Comparison of ENCODE assay signal across 11 cellular contexts in the genomic region with DNA sequence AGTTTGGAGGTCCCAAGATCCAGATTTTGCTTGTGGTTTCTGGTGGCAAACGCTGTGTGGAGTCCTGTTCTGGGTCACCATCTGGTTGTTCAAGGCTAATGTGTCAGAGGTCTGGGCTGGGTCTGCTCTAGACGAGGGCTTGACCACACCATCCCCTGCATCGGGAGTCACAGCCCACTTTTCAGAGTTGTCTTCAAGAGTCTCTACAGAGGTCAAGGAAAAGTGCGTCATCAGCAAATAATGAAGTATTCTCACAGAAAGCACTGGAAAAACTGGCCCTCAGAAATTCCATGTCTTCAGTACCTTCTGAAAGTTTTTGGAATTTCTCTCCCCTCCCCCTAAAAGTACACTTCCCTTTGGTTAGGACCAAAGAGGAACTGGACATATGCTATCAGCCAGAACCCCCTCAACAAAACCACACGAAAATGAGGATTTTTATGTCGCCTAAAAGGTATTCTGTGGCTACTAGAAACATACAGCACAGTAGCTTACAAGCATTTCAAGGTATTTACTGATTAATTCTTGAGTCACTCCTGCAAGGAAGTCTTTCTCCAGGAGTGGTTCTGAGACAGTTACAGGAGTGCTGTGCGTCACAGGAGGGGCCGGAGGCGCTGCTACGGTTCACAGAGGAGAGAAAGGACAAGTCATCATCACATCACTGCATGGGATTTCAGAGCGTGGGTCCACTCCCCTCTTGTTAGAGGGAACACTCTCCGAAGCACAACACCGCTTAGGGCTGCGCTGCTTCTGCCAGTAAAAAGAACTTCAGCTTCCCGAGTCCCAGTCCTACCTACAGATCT. TPM values are rescaled to one million over a fixed set of nuclear protein-coding genes. Genes with fewer than 3 reads are reported as not detected.
A peak's percentile ranks its signal among the peaks of the same experiment; 100 is the strongest.
DNase-seq lines count a peak whose midpoint lies in the region; ATAC-seq and TF ChIP-seq lines count a peak whose summit lies in the region.
"Had no signal": no experiment of that assay in that cellular context is flagged by ENCODE, and none has a peak within 500 bp of the region (broad histone marks: within the 10 kb centered on the region; RNA-seq: fewer than 3 reads in every experiment).

No MANE protein-coding gene starts in this region.

- H3K27me3 Mint-ChIP-seq in activated CD8-positive, alpha-beta T cell treated with anti-CD3 and anti-CD28 coated beads, Interleukin-2, amount 10 ng/mL, durations not matched to agents 7 days and 5 days (ENCODE audit: low read depth) = no peaks in the 10 kb centered on the region
- no peaks in the 10 kb centered on the region for H3K27me3 Mint-ChIP-seq in activated CD8-positive, alpha-beta T cell treated with anti-CD3 and anti-CD28 coated beads for 36 hours

- peak overlapping the region; percentile 81 for H3K27ac Mint-ChIP-seq in activated CD8-positive, alpha-beta T cell treated with anti-CD3 and anti-CD28 coated beads, Interleukin-2, amount 10 ng/mL, durations not matched to agents 7 days and 5 days
- H3K27ac Mint-ChIP-seq in activated CD8-positive, alpha-beta T cell treated with anti-CD3 and anti-CD28 coated beads for 36 hours = no peak overlapping the region

- no TSS peak for BruUV-seq in Panc1 (replicated peaks; lab: Mats Ljungman, UMichigan)

- H3K9me3 ChIP-seq in Panc1 (ENCODE audit: control insufficient read depth, insufficient read depth, low read depth, low read length) (no peaks in the 10 kb centered on the region), skeletal muscle satellite cell (replicated peaks; ENCODE audit: low read length) (no peaks in the 10 kb centered on the region)
- H3K9me3 ChIP-seq: stomach had no signal

- no peaks in the 10 kb centered on the region; the same call in 1 of the 2 replicates for H3K4me1 ChIP-seq in Panc1 (ENCODE audit: control insufficient read depth, insufficient read depth, low read length)
- peaks cover 12% of the 10 kb centered on the region for H3K4me1 ChIP-seq in skeletal muscle satellite cell (ENCODE audit: control insufficient read depth, insufficient read depth, low read length)

- no peak overlapping the region for H3K4me2 ChIP-seq in skeletal muscle satellite cell (ENCODE audit: low read length)

- H3K36me3 Mint-ChIP-seq in activated CD8-positive, alpha-beta T cell treated with anti-CD3 and anti-CD28 coated beads, Interleukin-2, amount 10 ng/mL, durations not matched to agents 7 days and 5 days (ENCODE audit: low read depth) = peaks cover 78% of the 10 kb centered on the region
- peaks cover 44% of the 10 kb centered on the region for H3K36me3 Mint-ChIP-seq in activated CD8-positive, alpha-beta T cell treated with anti-CD3 and anti-CD28 coated beads for 36 hours (ENCODE audit: low read depth)

- DNase-seq in activated CD8-positive, alpha-beta T cell treated with anti-CD3 and anti-CD28 coated beads, Interleukin-2, amount 10 ng/mL, durations not matched to agents 7 days and 5 days = no peak
- no peak for DNase-seq in activated CD8-positive, alpha-beta T cell treated with anti-CD3 and anti-CD28 coated beads for 36 hours
- no peak for DNase-seq in Panc1 (ENCODE audit: low read depth, low spot score)
- DNase-seq in epithelial cell of esophagus (ENCODE audit: low read depth) = peak; percentile 98
- no peak for DNase-seq in NCI-H1930 (lab: John Stamatoyannopoulos, UW)
- DNase-seq in LoVo (ENCODE audit: low spot score) = no peak
- DNase-seq: AML-193, NCI-H526 treated with DMSO at 0.1 percent for 48 hours, stomach had no signal

- in situ Hi-C loops in Panc1 (cut with HindIII; ENCODE audit: low pct_unique_long_range_greater_than_20kb, low sequenced_read_pairs) = no loop called here

- H3K36me3 ChIP-seq in Panc1 (ENCODE audit: control insufficient read depth, insufficient read depth, low read length) (peaks cover 20% of the 10 kb centered on the region), skeletal muscle satellite cell (ENCODE audit: insufficient read depth, low read length) (peaks cover 85% of the 10 kb centered on the region)

- no peaks in the 10 kb centered on the region for H3K27me3 ChIP-seq in Panc1 (ENCODE audit: control insufficient read depth, insufficient read depth, low read length)
- no peaks in the 10 kb centered on the region for H3K27me3 ChIP-seq in skeletal muscle satellite cell (ENCODE audit: control insufficient read depth, insufficient read depth, low read length)
- H3K27me3 ChIP-seq: stomach had no signal

- CTCF ChIA-PET in activated CD8-positive, alpha-beta T cell treated with anti-CD3 and anti-CD28 coated beads, Interleukin-2, amount 10 ng/mL, durations not matched to agents 7 days and 5 days (lab: Charles Lee) = interaction anchor here (0.9 kb wide), 1 partner anchor 35 kb away, joined by 4 read pairs; a partner anchor contains a TSS
- CTCF ChIA-PET in activated CD8-positive, alpha-beta T cell treated with anti-CD3 and anti-CD28 coated beads for 36 hours (lab: Charles Lee) = interaction anchor here (0.8 to 1.3 kb wide), 2 partner anchors 19 to 179 kb away, joined by 3 to 7 read pairs; no protein-coding TSS in a partner anchor
- CTCF ChIA-PET in Panc1 (lab: Charles Lee) = no interaction called here

- H3K9me3 Mint-ChIP-seq in activated CD8-positive, alpha-beta T cell treated with anti-CD3 and anti-CD28 coated beads, Interleukin-2, amount 10 ng/mL, durations not matched to agents 7 days and 5 days (ENCODE audit: insufficient read depth) = no peaks in the 10 kb centered on the region
- no peaks in the 10 kb centered on the region for H3K9me3 Mint-ChIP-seq in activated CD8-positive, alpha-beta T cell treated with anti-CD3 and anti-CD28 coated beads for 36 hours

- peaks cover 31% of the 10 kb centered on the region for H3K4me1 Mint-ChIP-seq in activated CD8-positive, alpha-beta T cell treated with anti-CD3 and anti-CD28 coated beads, Interleukin-2, amount 10 ng/mL, durations not matched to agents 7 days and 5 days (ENCODE audit: low read depth)
- peaks cover 11% of the 10 kb centered on the region for H3K4me1 Mint-ChIP-seq in activated CD8-positive, alpha-beta T cell treated with anti-CD3 and anti-CD28 coated beads for 36 hours (ENCODE audit: low read depth)

- POLR2A ChIA-PET in activated CD8-positive, alpha-beta T cell treated with anti-CD3 and anti-CD28 coated beads, Interleukin-2, amount 10 ng/mL, durations not matched to agents 7 days and 5 days (lab: Charles Lee) = interaction anchor here (0.8 kb wide), 1 partner anchor 159 kb away, joined by 3 read pairs; no protein-coding TSS in a partner anchor
- POLR2A ChIA-PET in activated CD8-positive, alpha-beta T cell treated with anti-CD3 and anti-CD28 coated beads for 36 hours (lab: Charles Lee) = no interaction called here
- POLR2A ChIA-PET in Panc1 (lab: Charles Lee) = no interaction called here

- H3K4me3 ChIP-seq in Panc1 (ENCODE audit: low read depth in 2 of 2, low read length in 2 of 2) (no peak overlapping the region), epithelial cell of esophagus (ENCODE audit: low read length) (no peak overlapping the region), skeletal muscle satellite cell (ENCODE audit: low read length) (no peak overlapping the region)
- H3K4me3 ChIP-seq: stomach had no signal

- H3K27ac ChIP-seq in Panc1 (ENCODE audit: low read length) = no peak overlapping the region

- no peak for TF ChIP-seq CTCF in activated CD8-positive, alpha-beta T cell treated with anti-CD3 and anti-CD28 coated beads for 36 hours (IDR thresholded peaks at IDR 0.05)
- TF ChIP-seq CTCF in Panc1 (IDR thresholded peaks at IDR 0.05) (no peak), epithelial cell of esophagus (IDR thresholded peaks at IDR 0.05; ENCODE audit: insufficient read depth, low read depth, low read length, missing control alignments) (no peak)

- intact Hi-C loops in activated CD8-positive, alpha-beta T cell treated with anti-CD3 and anti-CD28 coated beads for 36 hours (cut with micrococcal nuclease) = no loop called here
- intact Hi-C loops in Panc1 (cut with micrococcal nuclease; ENCODE audit: unreplicated experiment) = no loop called here

- no peak for ATAC-seq in activated CD8-positive, alpha-beta T cell treated with anti-CD3 and anti-CD28 coated beads, Interleukin-2, amount 10 ng/mL, durations not matched to agents 7 days and 5 days
- ATAC-seq in activated CD8-positive, alpha-beta T cell treated with anti-CD3 and anti-CD28 coated beads for 36 hours = no peak
- ATAC-seq in Panc1 = peak; percentile 72
- no peak for ATAC-seq in HG03469 (IDR thresholded peaks at IDR 0.05; ENCODE audit: unreplicated experiment)

- H3K4me3 Mint-ChIP-seq in activated CD8-positive, alpha-beta T cell treated with anti-CD3 and anti-CD28 coated beads, Interleukin-2, amount 10 ng/mL, durations not matched to agents 7 days and 5 days = no peak overlapping the region
- no peak overlapping the region for H3K4me3 Mint-ChIP-seq in activated CD8-positive, alpha-beta T cell treated with anti-CD3 and anti-CD28 coated beads for 36 hours

- peak overlapping the region; percentile 37 for H3K9ac ChIP-seq in skeletal muscle satellite cell (ENCODE audit: low read depth, low read length)

RNA-seq across cellular contexts. Expression of a gene that starts 35.4 kb away (rescaled TPM):
- 10 to 100 TPM; 19.3 to 20.9 TPM for total RNA-seq in activated CD8-positive, alpha-beta T cell treated with anti-CD3 and anti-CD28 coated beads, Interleukin-2, amount 10 ng/mL, durations not matched to agents 7 days and 5 days
- 10 to 100 TPM; 14.9 to 16.3 TPM for total RNA-seq in activated CD8-positive, alpha-beta T cell treated with anti-CD3 and anti-CD28 coated beads for 36 hours
- total RNA-seq in Panc1 (2021; ENCODE audit: unreplicated experiment) = 15.8 TPM
- 16.4 TPM for polyA plus RNA-seq in Panc1 (2012; ENCODE audit: insufficient read length)
- total RNA-seq in skeletal muscle satellite cell (2012; rRNA removed) = 7.9 and 10.5 TPM in 2 replicates
